ENCODE assay signal across 2 cellular contexts in the genomic region with DNA sequence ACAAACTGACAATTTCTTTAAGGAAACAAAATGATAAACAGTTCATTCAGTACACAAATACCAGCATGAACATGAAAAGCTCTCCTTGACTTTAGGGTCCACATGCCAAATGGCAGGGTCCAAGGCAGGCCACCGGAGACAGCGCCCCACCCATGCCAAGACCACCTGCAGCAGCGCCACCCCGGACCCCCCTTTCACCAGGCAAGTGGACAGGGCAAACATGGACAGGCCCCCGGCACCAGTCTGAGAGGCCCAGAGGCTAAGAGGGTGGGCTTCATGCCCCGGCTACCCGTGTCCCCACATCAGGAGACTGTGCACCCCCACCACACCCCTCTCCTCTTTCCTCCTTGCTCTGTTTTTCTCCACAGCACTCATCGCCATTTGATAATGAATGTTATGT.
TF ChIP-seq lines count a peak whose summit lies in the region.

No MANE protein-coding gene starts in this region.

TF ChIP-seq in GM23338, 12 proteins besides CTCF, POLR2A, EP300 and RAD21:
- TF ChIP-seq NANOG (IDR thresholded peaks at IDR 0.05; ENCODE audit: borderline replicate concordance): no peak
- no peak for TF ChIP-seq STAT1 (IDR thresholded peaks at IDR 0.05; ENCODE audit: unreplicated experiment)

TF ChIP-seq in H1, 55 proteins besides CTCF, POLR2A, EP300 and RAD21:
- TF ChIP-seq NRF1 (IDR thresholded peaks at IDR 0.05; ENCODE audit: low read depth, low read length) (no peak), CHD1 (IDR thresholded peaks at IDR 0.05; ENCODE audit: low read depth, low read length) (no peak), YY1 (IDR thresholded peaks at IDR 0.05; ENCODE audit: low read depth, low read length) (no peak), CBX8 (IDR thresholded peaks at IDR 0.05; ENCODE audit: borderline replicate concordance, low read depth, low read length) (no peak), USF2 (IDR thresholded peaks at IDR 0.05; ENCODE audit: low read length) (no peak), SIN3A (conservative IDR thresholded peaks at IDR 0.05 in 1 of 2, IDR thresholded peaks at IDR 0.05 in 1 of 2; ENCODE audit: low read depth in 1 of 2, low read length in 2 of 2) (no peak), SUZ12 (IDR thresholded peaks at IDR 0.05; ENCODE audit: low read length) (no peak), ZNF274 (IDR thresholded peaks at IDR 0.05; ENCODE audit: borderline replicate concordance, extremely low read depth, low read length) (no peak), JUND (IDR thresholded peaks at IDR 0.05; ENCODE audit: low read length) (no peak), TAF7 (optimal IDR thresholded peaks at IDR 0.05; ENCODE audit: borderline replicate concordance, low read depth, low read length) (no peak)
- TF ChIP-seq, protein P1, sequence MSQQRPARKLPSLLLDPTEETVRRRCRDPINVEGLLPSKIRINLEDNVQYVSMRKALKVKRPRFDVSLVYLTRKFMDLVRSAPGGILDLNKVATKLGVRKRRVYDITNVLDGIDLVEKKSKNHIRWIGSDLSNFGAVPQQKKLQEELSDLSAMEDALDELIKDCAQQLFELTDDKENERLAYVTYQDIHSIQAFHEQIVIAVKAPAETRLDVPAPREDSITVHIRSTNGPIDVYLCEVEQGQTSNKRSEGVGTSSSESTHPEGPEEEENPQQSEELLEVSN (IDR thresholded peaks at IDR 0.05): no peak
- TF ChIP-seq, protein P2, sequence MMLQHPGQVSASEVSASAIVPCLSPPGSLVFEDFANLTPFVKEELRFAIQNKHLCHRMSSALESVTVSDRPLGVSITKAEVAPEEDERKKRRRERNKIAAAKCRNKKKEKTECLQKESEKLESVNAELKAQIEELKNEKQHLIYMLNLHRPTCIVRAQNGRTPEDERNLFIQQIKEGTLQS (IDR thresholded peaks at IDR 0.05; ENCODE audit: insufficient read depth, low read depth, low read length): no peak
